In the genomic region with DNA sequence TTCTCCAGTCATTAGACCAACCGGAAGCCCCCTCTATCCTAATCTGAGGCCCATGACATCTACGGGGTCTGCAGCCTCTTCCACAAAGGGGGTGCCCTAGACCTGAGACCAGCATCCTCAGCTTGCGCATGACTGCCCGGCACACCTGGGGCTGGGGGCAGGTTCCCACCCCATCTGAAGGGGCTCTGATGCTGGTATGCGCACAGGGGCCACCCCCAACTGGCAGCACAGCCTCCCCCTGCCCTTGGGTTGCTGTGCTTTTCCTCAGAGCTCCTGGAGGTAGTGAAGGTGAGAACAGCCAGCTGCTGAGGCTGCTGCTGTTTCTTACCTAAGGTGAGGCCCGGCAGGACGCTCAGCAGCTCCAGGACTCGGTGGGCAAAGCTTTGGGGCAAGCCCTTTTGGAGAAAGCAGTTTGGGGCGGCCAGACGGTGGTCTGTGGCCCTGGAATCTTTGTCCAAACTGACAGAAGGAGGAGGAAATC, we compare ENCODE assay signal across 27 cellular contexts. TPM values are rescaled to one million over a fixed set of nuclear protein-coding genes. Genes with fewer than 3 reads are reported as not detected.
"Had no signal": no experiment of that assay in that cellular context is flagged by ENCODE, and none has a peak within 500 bp of the region (broad histone marks: within the 10 kb centered on the region; RNA-seq: fewer than 3 reads in every experiment).

No MANE protein-coding gene starts in this region.

- H3K9ac ChIP-seq: neural progenitor cell had no signal

- H2AFZ ChIP-seq: hepatocyte, neural progenitor cell had no signal

- H3K9me3 ChIP-seq: body of pancreas had no signal

- DNase-seq: activated B cell treated with CpG ODN at 0.5 μM for 24 hours; activated CD4-positive, alpha-beta T cell treated with anti-CD3 and anti-CD28 coated beads for 36 hours; activated CD4-positive, alpha-beta T cell treated with anti-CD3 and anti-CD28 coated beads, Interleukin-2, amount 50 U/mL, for 4 hours; activated CD8-positive, alpha-beta memory T cell treated with anti-CD3 and anti-CD28 coated beads, Interleukin-2, amount 50 U/mL, for 48 hours; activated naive CD4-positive, alpha-beta T cell treated with Interleukin-2 at 50 U/mL for 16 hours; activated naive CD8-positive, alpha-beta T cell treated with anti-CD3 and anti-CD28 coated beads, Interleukin-2, amount 10 ng/mL, durations not matched to agents 7 days and 5 days; activated T-cell treated with anti-CD3 and anti-CD28 coated beads, Interleukin-2, amount 50 U/mL, for 4 hours; amygdala; effector CD4-positive, alpha-beta T cell; immature natural killer cell; kidney glomerular epithelial cell; mesendoderm; naive B cell; stimulated activated CD4-positive, alpha-beta T cell treated with anti-CD3 and anti-CD28 coated beads, Interleukin-2, amount 100 ng/mL, for 24 hours; stimulated activated naive CD8-positive, alpha-beta T cell treated with anti-CD3 and anti-CD28 coated beads, Interleukin-15, amount 100 ng/mL, for 72 hours; T-helper 9 cell had no signal

- H3K4me1 ChIP-seq: body of pancreas, neural progenitor cell, tibial nerve had no signal

- H3K36me3 ChIP-seq: cardiac muscle cell, neural progenitor cell had no signal

- H3K27ac ChIP-seq: body of pancreas, cardiac muscle cell, hepatocyte, neural progenitor cell, tibial nerve had no signal

- ATAC-seq: activated CD4-positive, alpha-beta T cell treated with anti-CD3 and anti-CD28 coated beads for 36 hours; activated T-cell treated with anti-CD3 and anti-CD28 coated beads, Interleukin-2, amount 50 U/mL, for 4 hours; stimulated activated effector memory CD8-positive, alpha-beta T cell treated with anti-CD3 and anti-CD28 coated beads, Interleukin-12 subunit alpha, Interleukin-12 subunit beta, amount 100 ng/mL, for 72 hours; stimulated activated naive CD8-positive, alpha-beta T cell treated with anti-CD3 and anti-CD28 coated beads, Interleukin-15, amount 100 ng/mL, for 72 hours had no signal

- H3K79me2 ChIP-seq: hepatocyte had no signal

- FAIRE-seq: endometrium, urothelium cell line had no signal

- H3K27me3 ChIP-seq: body of pancreas, cardiac muscle cell, hepatocyte, neural progenitor cell, tibial nerve had no signal

- H3K4me2 ChIP-seq: hepatocyte, neural progenitor cell had no signal

- H3K4me3 ChIP-seq: body of pancreas, cardiac muscle cell, hepatocyte, neural progenitor cell, tibial nerve had no signal

RNA-seq across cellular contexts. Expression of a gene that starts 18.9 kb away (rescaled TPM):
- total RNA-seq: activated B cell treated with CpG ODN at 0.5 μM for 24 hours, glomerular endothelial cell, osteocyte, skeletal muscle tissue had no signal
- polyA plus RNA-seq: immature natural killer cell had no signal
